Comparison of ENCODE assay signal across 1 cellular context in genomic region chr19:488505-489417, GRCh38.
A peak's percentile ranks its signal among the peaks of the same experiment; 100 is the strongest.
TF ChIP-seq lines count a peak whose summit lies in the region.

No MANE protein-coding gene starts in this region.

TF ChIP-seq in H1, 55 proteins besides CTCF, POLR2A, EP300 and RAD21:
- TF ChIP-seq GTF2F1 (IDR thresholded peaks at IDR 0.05; ENCODE audit: borderline replicate concordance, low read depth, low read length) (no peak), SP2 (IDR thresholded peaks at IDR 0.05; ENCODE audit: low read length) (peak; percentile 70; the same call in 1 of the 2 replicates), SUZ12 (IDR thresholded peaks at IDR 0.05; ENCODE audit: low read length) (no peak), EGR1 (IDR thresholded peaks at IDR 0.05; ENCODE audit: borderline replicate concordance, low read depth, low read length) (peak; percentile 37; the same call in 1 of the 2 replicates), PHF8 (conservative IDR thresholded peaks at IDR 0.05; ENCODE audit: low read depth, low read length) (peak; percentile 77), SIN3A (conservative IDR thresholded peaks at IDR 0.05 in 1 of 2, IDR thresholded peaks at IDR 0.05 in 1 of 2; ENCODE audit: low read depth in 1 of 2, low read length in 2 of 2) (peak; percentile 53 to 64; a peak in 2 of 4 replicates), SAP30 (IDR thresholded peaks at IDR 0.05; ENCODE audit: insufficient read depth, insufficient replicate concordance, low read length) (no peak), HDAC6 (IDR thresholded peaks at IDR 0.05; ENCODE audit: low read depth, low read length) (no peak), NRF1 (IDR thresholded peaks at IDR 0.05; ENCODE audit: low read depth, low read length) (peak; percentile 33; the same call in 1 of the 2 replicates), JUND (IDR thresholded peaks at IDR 0.05; ENCODE audit: low read length) (no peak), RFX5 (IDR thresholded peaks at IDR 0.05; ENCODE audit: borderline replicate concordance, low read depth, low read length) (no peak), HDAC2 (IDR thresholded peaks at IDR 0.05; ENCODE audit: borderline replicate concordance in 1 of 2, low read depth in 2 of 2, low read length in 2 of 2) (peak in 1 of 2 experiments; percentile 66; a peak in 1 of 4 replicates), MAFK (IDR thresholded peaks at IDR 0.05; ENCODE audit: low read depth, low read length) (no peak), SIX5 (IDR thresholded peaks at IDR 0.05; ENCODE audit: low read depth, low read length) (peak; percentile 69; the same call in 1 of the 2 replicates), ATF3 (IDR thresholded peaks at IDR 0.05; ENCODE audit: insufficient read depth, low read depth, low read length) (no peak), BACH1 (IDR thresholded peaks at IDR 0.05; ENCODE audit: low read length) (peak; percentile 33; the same call in 1 of the 2 replicates), TAF1 (IDR thresholded peaks at IDR 0.05; ENCODE audit: low read depth, low read length) (peak; percentile 73), TAF7 (optimal IDR thresholded peaks at IDR 0.05; ENCODE audit: borderline replicate concordance, low read depth, low read length) (peak; percentile 51), CEBPB (IDR thresholded peaks at IDR 0.05; ENCODE audit: low read depth, low read length) (no peak), GABPA (IDR thresholded peaks at IDR 0.05; ENCODE audit: borderline replicate concordance, insufficient read depth, low read length) (peak; percentile 35; the same call in 1 of the 2 replicates), KDM4A (IDR thresholded peaks at IDR 0.05; ENCODE audit: low read depth, low read length, severe bottlenecking) (peak; percentile 95), TEAD4 (IDR thresholded peaks at IDR 0.05; ENCODE audit: low read depth, low read length) (no peak), RNF2 (IDR thresholded peaks at IDR 0.05; ENCODE audit: borderline replicate concordance, low read depth, low read length, missing control alignments, poor library complexity, severe bottlenecking) (no peak), BCL11A (IDR thresholded peaks at IDR 0.05; ENCODE audit: low read depth in 2 of 2, low read length in 2 of 2) (no peak), BRCA1 (IDR thresholded peaks at IDR 0.05; ENCODE audit: low read depth, low read length) (no peak), CREB1 (IDR thresholded peaks at IDR 0.05) (peak; percentile 50; the same call in 1 of the 2 replicates)
- TF ChIP-seq, protein P1, sequence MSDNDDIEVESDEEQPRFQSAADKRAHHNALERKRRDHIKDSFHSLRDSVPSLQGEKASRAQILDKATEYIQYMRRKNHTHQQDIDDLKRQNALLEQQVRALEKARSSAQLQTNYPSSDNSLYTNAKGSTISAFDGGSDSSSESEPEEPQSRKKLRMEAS (IDR thresholded peaks at IDR 0.05): peak; percentile 19; the same call in 1 of the 2 replicates
TF ChIP-seq in H1: peak in this region for 14.
